8 cellular contexts compared by ENCODE assay signal in genomic region chr12:119114294-119114693, GRCh38.
"Had no signal": no experiment of that assay in that cellular context is flagged by ENCODE, and none has a peak within 500 bp of the region (broad histone marks: within the 10 kb centered on the region; RNA-seq: fewer than 3 reads in every experiment).

No MANE protein-coding gene starts in this region.

- ATAC-seq: HepG2 had no signal

- H3K9ac ChIP-seq: KMS-11 had no signal

- DNase-seq: IMR-90, Karpas-422, KBM-7, KG1 had no signal

- H3K27ac ChIP-seq: HL-60, KMS-11 had no signal

- H3K4me2 ChIP-seq: KMS-11 had no signal

- FAIRE-seq: HepG2, HTR-8/SVneo had no signal
